Comparison of ENCODE assay signal across 8 cellular contexts in the genomic region with DNA sequence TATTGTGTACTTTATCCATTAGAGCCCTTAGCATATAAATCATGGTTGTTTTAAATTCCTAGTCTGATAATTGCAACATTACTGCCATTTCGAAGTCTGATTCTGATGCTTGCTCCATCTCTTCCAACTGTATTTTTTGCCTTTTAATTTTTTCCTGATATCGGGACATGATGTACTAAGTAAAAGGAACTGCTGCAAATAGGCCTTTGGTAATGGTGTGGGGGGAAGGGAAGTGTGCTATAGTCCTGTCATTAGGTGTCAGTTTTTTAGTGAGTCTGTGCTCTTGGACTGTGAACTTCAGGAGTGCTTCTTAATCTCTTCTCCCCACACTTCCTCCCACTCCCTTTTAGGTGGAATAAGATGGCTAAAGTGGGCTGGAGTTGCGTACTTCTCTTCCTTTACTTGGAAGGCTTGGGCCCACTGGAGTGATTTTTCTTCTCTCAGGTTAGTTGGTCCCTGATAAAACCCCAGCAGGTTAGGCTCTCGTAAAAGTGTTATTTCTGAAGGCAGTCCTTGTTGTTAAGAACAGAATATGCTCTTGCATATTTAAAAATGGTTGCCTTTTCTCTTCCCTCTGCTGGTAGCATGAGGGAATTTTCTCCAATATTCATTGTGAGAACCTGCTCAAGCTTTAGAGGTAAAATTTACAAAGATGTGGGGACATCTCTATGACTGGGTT. TPM values are rescaled to one million over a fixed set of nuclear protein-coding genes. Genes with fewer than 3 reads are reported as not detected.
DNase-seq lines count a peak whose midpoint lies in the region; ATAC-seq and TF ChIP-seq lines count a peak whose summit lies in the region.

No MANE protein-coding gene starts in this region.

- intact Hi-C loops in A673 (cut with micrococcal nuclease; ENCODE audit: unreplicated experiment) = loop anchor here (5.0 kb wide), 1 partner anchor 365 kb away; no protein-coding TSS in a partner anchor
- intact Hi-C loops in left ventricle myocardium inferior (cut with micrococcal nuclease) = no loop called here
- intact Hi-C loops in upper lobe of right lung (cut with DNase I) = no loop called here

- TF ChIP-seq CTCF in A673 (conservative IDR thresholded peaks at IDR 0.05; ENCODE audit: low read depth, low read length) (peak; percentile 57), RWPE1 (conservative IDR thresholded peaks at IDR 0.05; ENCODE audit: low read depth) (no peak), left ventricle myocardium inferior (IDR thresholded peaks at IDR 0.05; ENCODE audit: borderline replicate concordance) (peak; percentile 52), upper lobe of right lung (IDR thresholded peaks at IDR 0.05) (peak; percentile 46)

- H3K36me3 ChIP-seq in A673 (ENCODE audit: insufficient read depth, low read length, poor library complexity, severe bottlenecking) (no peaks in the 10 kb centered on the region), left ventricle myocardium inferior (no peaks in the 10 kb centered on the region), upper lobe of right lung (no peaks in the 10 kb centered on the region)
- H3K36me3 ChIP-seq in effector memory CD4-positive, alpha-beta T cell (ENCODE audit: control insufficient read depth, insufficient read depth, low read length) = no peaks in the 10 kb centered on the region

- POLR2A ChIA-PET in A673 (lab: Charles Lee; ENCODE audit: low non-redundant PET) = no interaction called here
- POLR2A ChIA-PET in RWPE1 (lab: Yijun Ruan, JAX; ENCODE audit: low non-redundant PET) = no interaction called here

- H3K27me3 ChIP-seq in A673 (replicated peaks; ENCODE audit: insufficient read depth, low read depth, low read length, poor library complexity) = no peaks in the 10 kb centered on the region
- no peaks in the 10 kb centered on the region for H3K27me3 ChIP-seq in left ventricle myocardium inferior (ENCODE audit: low read depth)
- no peaks in the 10 kb centered on the region for H3K27me3 ChIP-seq in upper lobe of right lung
- H3K27me3 ChIP-seq in effector memory CD4-positive, alpha-beta T cell (replicated peaks; ENCODE audit: control insufficient read depth, insufficient read depth, low read length, poor library complexity, severe bottlenecking) = no peaks in the 10 kb centered on the region

- in situ Hi-C loops in G401 (cut with HindIII; ENCODE audit: low sequenced_read_pairs) = loop anchor here (25.0 kb wide), 1 partner anchor 310 kb away; no protein-coding TSS in a partner anchor

- H3K4me3 ChIP-seq in A673 (ENCODE audit: low read depth, low read length, poor library complexity, severe bottlenecking) = no peak overlapping the region
- no peak overlapping the region for H3K4me3 ChIP-seq in left ventricle myocardium inferior
- H3K4me3 ChIP-seq in upper lobe of right lung = no peak overlapping the region
- H3K4me3 ChIP-seq in effector memory CD4-positive, alpha-beta T cell (ENCODE audit: insufficient read depth, low read depth, low read length, poor library complexity, severe bottlenecking) = no peak overlapping the region

- no TSS peak for BruUV-seq in A673 (replicated peaks; lab: Mats Ljungman, UMichigan)

- no peaks in the 10 kb centered on the region for H3K9me3 ChIP-seq in A673 (ENCODE audit: low read depth, low read length, poor library complexity, severe bottlenecking)
- H3K9me3 ChIP-seq in left ventricle myocardium inferior (replicated peaks) = no peaks in the 10 kb centered on the region
- no peaks in the 10 kb centered on the region for H3K9me3 ChIP-seq in upper lobe of right lung
- H3K9me3 ChIP-seq in effector memory CD4-positive, alpha-beta T cell (ENCODE audit: control insufficient read depth, low read length) = no peaks in the 10 kb centered on the region

- ATAC-seq in GM19351 (IDR thresholded peaks at IDR 0.05; ENCODE audit: unreplicated experiment) (peak; percentile 69), upper lobe of right lung (peak; percentile 50)

- no peak overlapping the region for H3K27ac ChIP-seq in A673 (ENCODE audit: low read depth, low read length, poor library complexity, severe bottlenecking)
- no peak overlapping the region for H3K27ac ChIP-seq in RWPE1
- H3K27ac ChIP-seq in left ventricle myocardium inferior (replicated peaks) = no peak overlapping the region
- no peak overlapping the region for H3K27ac ChIP-seq in upper lobe of right lung
- H3K27ac ChIP-seq in effector memory CD4-positive, alpha-beta T cell (ENCODE audit: insufficient read depth, low read length, poor library complexity, severe bottlenecking) = no peak overlapping the region

- H3K4me1 ChIP-seq in A673 (ENCODE audit: insufficient read depth, low read length, poor library complexity, severe bottlenecking) (peaks cover 2% of the 10 kb centered on the region), left ventricle myocardium inferior (peaks cover 18% of the 10 kb centered on the region), upper lobe of right lung (peaks cover 6% of the 10 kb centered on the region)
- H3K4me1 ChIP-seq in effector memory CD4-positive, alpha-beta T cell (ENCODE audit: control insufficient read depth, insufficient read depth, low read length, poor library complexity, severe bottlenecking) = no peaks in the 10 kb centered on the region

- DNase-seq in A673 (ENCODE audit: low spot score) = peak; percentile 37
- peak; percentile 8 for DNase-seq in RWPE1 (ENCODE audit: low spot score)
- no peak for DNase-seq in left ventricle myocardium inferior
- DNase-seq in upper lobe of right lung = no peak
- DNase-seq in effector memory CD4-positive, alpha-beta T cell = no peak
- DNase-seq in G401 (ENCODE audit: low spot score) = no peak
- DNase-seq in pons (ENCODE audit: low spot score) = no peak

- CTCF ChIA-PET in A673 (lab: Charles Lee) (interaction anchor here (0.6 kb wide), 1 partner anchor 8 kb away, joined by 3 read pairs; no protein-coding TSS in a partner anchor), RWPE1 (lab: Yijun Ruan, JAX) (interaction anchor here (0.6 to 0.7 kb wide), 4 partner anchors 64 to 862 kb away, joined by 3 to 4 read pairs (median 4); no protein-coding TSS in a partner anchor)

RNA-seq across cellular contexts. Expression of gene STXBP5, which starts 18.1 kb away (rescaled TPM):
- total RNA-seq in A673 (2021) = 12.2 and 14.5 TPM in 2 replicates
- total RNA-seq in left ventricle myocardium inferior = 14.4 TPM
- total RNA-seq in upper lobe of right lung = 22.1 TPM
- total RNA-seq in G401 (2014; rRNA removed; shearing (Covaris generic)) = 9.6 and 14.1 TPM in 2 replicates

Comparison
In these comparisons a context has a peak if more than half of its experiments do, and no peak if none do; other contexts are left out.
1. DNase-seq: peak in A673 (single experiment) and RWPE1 (single experiment); none in left ventricle myocardium inferior (single experiment), upper lobe of right lung (single experiment), effector memory CD4-positive, alpha-beta T cell (0 of 3), G401 (single experiment) and pons (single experiment).